ENCODE assay signal across 15 cellular contexts in genomic region chr19:29624489-29625210, GRCh38. TPM values are rescaled to one million over a fixed set of nuclear protein-coding genes. Genes with fewer than 3 reads are reported as not detected.
A peak's percentile ranks its signal among the peaks of the same experiment; 100 is the strongest.
DNase-seq lines count a peak whose midpoint lies in the region; ATAC-seq and TF ChIP-seq lines count a peak whose summit lies in the region.
"Had no signal": no experiment of that assay in that cellular context is flagged by ENCODE, and none has a peak within 500 bp of the region (broad histone marks: within the 10 kb centered on the region; RNA-seq: fewer than 3 reads in every experiment).

No MANE protein-coding gene starts in this region.

- peak overlapping the region; percentile 75 for H3K27ac Mint-ChIP-seq in activated naive CD4-positive, alpha-beta T cell treated with anti-CD3 and anti-CD28 coated beads, Interleukin-2, amount 10 ng/mL, durations not matched to agents 7 days and 5 days
- peak overlapping the region; percentile 86 for H3K27ac Mint-ChIP-seq in endodermal cell
- peak overlapping the region; percentile 96 for H3K27ac Mint-ChIP-seq in stimulated activated effector memory CD8-positive, alpha-beta T cell treated with anti-CD3 and anti-CD28 coated beads, Interleukin-12 subunit alpha, Interleukin-12 subunit beta, amount 100 ng/mL, for 72 hours

- H3K9me3 ChIP-seq in endodermal cell (ENCODE audit: control insufficient read depth, low read length) = no peaks in the 10 kb centered on the region
- H3K9me3 ChIP-seq: BE2C had no signal

- no peaks in the 10 kb centered on the region for H3K36me3 ChIP-seq in endodermal cell (ENCODE audit: control insufficient read depth, insufficient read depth, low read length)
- H3K36me3 ChIP-seq: BE2C, cardiac muscle cell had no signal

- DNase-seq in activated naive CD4-positive, alpha-beta T cell treated with anti-CD3 and anti-CD28 coated beads, Interleukin-2, amount 10 ng/mL, durations not matched to agents 7 days and 5 days = no peak
- DNase-seq in activated naive CD4-positive, alpha-beta T cell treated with Interleukin-2 at 50 U/mL for 16 hours = no peak
- peak; percentile 26 for DNase-seq in NCI-H69 (lab: John Stamatoyannopoulos, UW)
- DNase-seq in endodermal cell = peak; percentile 36
- DNase-seq in stimulated activated effector memory CD8-positive, alpha-beta T cell treated with anti-CD3 and anti-CD28 coated beads, Interleukin-12 subunit alpha, Interleukin-12 subunit beta, amount 100 ng/mL, for 72 hours (ENCODE audit: low spot score in 2 of 2) = no peak
- no peak for DNase-seq in NCI-H345 (lab: John Stamatoyannopoulos, UW)
- DNase-seq in left cardiac atrium = no peak
- DNase-seq in lower leg skin (ENCODE audit: low spot score in 2 of 2) = no peak
- DNase-seq: BE2C, mammary epithelial cell, NCI-H1417, NCI-H524 treated with DMSO at 0.1 percent for 48 hours, Right ventricle myocardium superior had no signal

- WGBS in endodermal cell (ENCODE audit: insufficient coverage in 1 of 2, insufficient read length in 1 of 2), 2 experiments = 80 to 85% methylated on average over 3 to 6 of the region's 6 CpGs
- WGBS in lower leg skin, 2 donors = 56 to 75% methylated on average over 6 of the region's 6 CpGs

- TF ChIP-seq POLR2A in lower leg skin (IDR thresholded peaks at IDR 0.05) = no peak

- H3K4me3 ChIP-seq in endodermal cell (ENCODE audit: low read length) (no peak overlapping the region), lower leg skin (ENCODE audit: low read depth, poor library complexity, severe bottlenecking) (no peak overlapping the region)
- H3K4me3 ChIP-seq: cardiac muscle cell had no signal

- intact Hi-C loops in left cardiac atrium (cut with DNase I) (no loop called here), lower leg skin (cut with DNase I; ENCODE audit: low total_unique reads) (no loop called here)

- H3K36me3 Mint-ChIP-seq in activated naive CD4-positive, alpha-beta T cell treated with anti-CD3 and anti-CD28 coated beads, Interleukin-2, amount 10 ng/mL, durations not matched to agents 7 days and 5 days = no peaks in the 10 kb centered on the region
- no peaks in the 10 kb centered on the region for H3K36me3 Mint-ChIP-seq in endodermal cell (ENCODE audit: low read depth)
- H3K36me3 Mint-ChIP-seq in stimulated activated effector memory CD8-positive, alpha-beta T cell treated with anti-CD3 and anti-CD28 coated beads, Interleukin-12 subunit alpha, Interleukin-12 subunit beta, amount 100 ng/mL, for 72 hours = no peaks in the 10 kb centered on the region

- CTCF ChIA-PET in activated naive CD4-positive, alpha-beta T cell treated with anti-CD3 and anti-CD28 coated beads, Interleukin-2, amount 10 ng/mL, durations not matched to agents 7 days and 5 days (lab: Charles Lee) = interaction anchor here (0.9 to 3.5 kb wide), 3 partner anchors 14 to 65 kb away, joined by 3 to 14 read pairs (median 5); no protein-coding TSS in a partner anchor

- TF ChIP-seq CTCF in endodermal cell (conservative IDR thresholded peaks at IDR 0.05) = peak; percentile 29
- no peak for TF ChIP-seq CTCF in lower leg skin (IDR thresholded peaks at IDR 0.05)

- no peak overlapping the region for H3K27ac ChIP-seq in endodermal cell (ENCODE audit: low read depth, low read length)
- H3K27ac ChIP-seq: cardiac muscle cell, epithelial cell of prostate had no signal

- no peak for ATAC-seq in stimulated activated effector memory CD8-positive, alpha-beta T cell treated with anti-CD3 and anti-CD28 coated beads, Interleukin-12 subunit alpha, Interleukin-12 subunit beta, amount 100 ng/mL, for 72 hours
- no peak for ATAC-seq in left cardiac atrium

- H3K4me1 ChIP-seq in endodermal cell (ENCODE audit: control insufficient read depth, insufficient read depth, low read length) = no peaks in the 10 kb centered on the region
- H3K4me1 ChIP-seq: BE2C had no signal

- H3K27me3 Mint-ChIP-seq in activated naive CD4-positive, alpha-beta T cell treated with anti-CD3 and anti-CD28 coated beads, Interleukin-2, amount 10 ng/mL, durations not matched to agents 7 days and 5 days = peaks cover 17% of the 10 kb centered on the region
- H3K27me3 Mint-ChIP-seq in endodermal cell (ENCODE audit: insufficient read depth) = peaks cover 1% of the 10 kb centered on the region

- peak overlapping the region; percentile 30 for H3K4me3 Mint-ChIP-seq in activated naive CD4-positive, alpha-beta T cell treated with anti-CD3 and anti-CD28 coated beads, Interleukin-2, amount 10 ng/mL, durations not matched to agents 7 days and 5 days
- H3K4me3 Mint-ChIP-seq in endodermal cell = no peak overlapping the region
- H3K4me3 Mint-ChIP-seq in stimulated activated effector memory CD8-positive, alpha-beta T cell treated with anti-CD3 and anti-CD28 coated beads, Interleukin-12 subunit alpha, Interleukin-12 subunit beta, amount 100 ng/mL, for 72 hours = peak overlapping the region; percentile 95

- no peaks in the 10 kb centered on the region for H3K9me3 Mint-ChIP-seq in activated naive CD4-positive, alpha-beta T cell treated with anti-CD3 and anti-CD28 coated beads, Interleukin-2, amount 10 ng/mL, durations not matched to agents 7 days and 5 days
- H3K9me3 Mint-ChIP-seq in endodermal cell = no peaks in the 10 kb centered on the region
- no peaks in the 10 kb centered on the region for H3K9me3 Mint-ChIP-seq in stimulated activated effector memory CD8-positive, alpha-beta T cell treated with anti-CD3 and anti-CD28 coated beads, Interleukin-12 subunit alpha, Interleukin-12 subunit beta, amount 100 ng/mL, for 72 hours

- H3K27me3 ChIP-seq in endodermal cell (ENCODE audit: control insufficient read depth, insufficient read depth, low read length, poor library complexity, severe bottlenecking) = no peaks in the 10 kb centered on the region
- H3K27me3 ChIP-seq: cardiac muscle cell had no signal

- no peak overlapping the region for H3K9ac ChIP-seq in endodermal cell (ENCODE audit: extremely low read depth, low read length, poor library complexity, severe bottlenecking)

- peaks cover 52% of the 10 kb centered on the region for H3K4me1 Mint-ChIP-seq in activated naive CD4-positive, alpha-beta T cell treated with anti-CD3 and anti-CD28 coated beads, Interleukin-2, amount 10 ng/mL, durations not matched to agents 7 days and 5 days
- H3K4me1 Mint-ChIP-seq in endodermal cell = peaks cover 8% of the 10 kb centered on the region
- H3K4me1 Mint-ChIP-seq in stimulated activated effector memory CD8-positive, alpha-beta T cell treated with anti-CD3 and anti-CD28 coated beads, Interleukin-12 subunit alpha, Interleukin-12 subunit beta, amount 100 ng/mL, for 72 hours = peaks cover 56% of the 10 kb centered on the region

RNA-seq across cellular contexts. Expression of gene POP4, which starts 18.6 kb away (rescaled TPM):
- total RNA-seq in endodermal cell = 10 to 100 TPM; 58.2 to 59.7 TPM
- 66.2 TPM for polyA plus RNA-seq in endodermal cell (2013, experiment 1 of 2)
- 59.5 TPM for polyA plus RNA-seq in endodermal cell (2013, experiment 2 of 2)
- 10 to 100 TPM; 48.7 to 50.8 TPM for total RNA-seq in left cardiac atrium
- total RNA-seq in lower leg skin = 10 to 100 TPM; 33.6 to 53.4 (median 46.4) TPM

RNA-seq across cellular contexts. Expression of gene PLEKHF1, which starts 40.6 kb away (rescaled TPM):
- total RNA-seq in endodermal cell = 1 to 10 TPM; 2.6 to 2.8 TPM
- polyA plus RNA-seq in endodermal cell (2013, experiment 1 of 2) = 1.1 TPM
- 0.62 TPM for polyA plus RNA-seq in endodermal cell (2013, experiment 2 of 2)
- 10 to 100 TPM; 28.1 to 32.8 TPM for total RNA-seq in left cardiac atrium
- total RNA-seq in lower leg skin = 10 to 100 TPM; 13.1 to 18.1 (median 17.2) TPM

Comparison
In these comparisons a context has a peak if more than half of its experiments do, and no peak if none do; other contexts are left out.
1. DNase-seq: peak in NCI-H69 (single experiment) and endodermal cell (single experiment); none in activated naive CD4-positive, alpha-beta T cell treated with anti-CD3 and anti-CD28 coated beads, Interleukin-2, amount 10 ng/mL, durations not matched to agents 7 days and 5 days (single experiment), activated naive CD4-positive, alpha-beta T cell treated with Interleukin-2 at 50 U/mL for 16 hours (single experiment), stimulated activated effector memory CD8-positive, alpha-beta T cell treated with anti-CD3 and anti-CD28 coated beads, Interleukin-12 subunit alpha, Interleukin-12 subunit beta, amount 100 ng/mL, for 72 hours (0 of 2), NCI-H345 (single experiment), left cardiac atrium (single experiment) and lower leg skin (0 of 2).
2. Peak in every context shown above with its lines, with median percentiles within 50 percentile points of each other: H3K27ac Mint-ChIP-seq.